Comparison of ENCODE assay signal across 9 cellular contexts in genomic region chr13:114049026-114049425, GRCh38.
DNase-seq lines count a peak whose midpoint lies in the region; ATAC-seq and TF ChIP-seq lines count a peak whose summit lies in the region.
"Had no signal": no experiment of that assay in that cellular context is flagged by ENCODE, and none has a peak within 500 bp of the region (broad histone marks: within the 10 kb centered on the region; RNA-seq: fewer than 3 reads in every experiment).

No MANE protein-coding gene starts in this region.

- H3K18ac ChIP-seq in mesendoderm (ENCODE audit: low read length) = no peak overlapping the region

- peak; percentile 38 for ATAC-seq in activated naive CD8-positive, alpha-beta T cell treated with anti-CD3 and anti-CD28 coated beads, Interleukin-2, amount 10 ng/mL, durations not matched to agents 7 days and 5 days (ENCODE audit: low read depth)
- no peak for ATAC-seq in foreskin keratinocyte

- H3K4me3 Mint-ChIP-seq in activated naive CD8-positive, alpha-beta T cell treated with anti-CD3 and anti-CD28 coated beads, Interleukin-2, amount 10 ng/mL, durations not matched to agents 7 days and 5 days = peak overlapping the region; percentile 56

- no peak overlapping the region for H3K56ac ChIP-seq in mesendoderm (ENCODE audit: low read length)

- peaks cover 58% of the 10 kb centered on the region for H3K4me1 ChIP-seq in OCI-LY1 (ENCODE audit: insufficient read depth, low read length, severe bottlenecking)
- H3K4me1 ChIP-seq in breast epithelium = no peaks in the 10 kb centered on the region
- no peaks in the 10 kb centered on the region for H3K4me1 ChIP-seq in mesendoderm (ENCODE audit: control insufficient read depth, low read depth, low read length)
- no peaks in the 10 kb centered on the region for H3K4me1 ChIP-seq in foreskin keratinocyte
- H3K4me1 ChIP-seq: parathyroid adenoma had no signal

- no peak overlapping the region for H2BK5ac ChIP-seq in mesendoderm (ENCODE audit: low read length)

- no peak overlapping the region for H4K8ac ChIP-seq in mesendoderm (ENCODE audit: low read depth, low read length)

- no peaks in the 10 kb centered on the region for H4K20me1 ChIP-seq in OCI-LY1 (ENCODE audit: insufficient read depth, low read length)

- no peaks in the 10 kb centered on the region for H3K9me3 ChIP-seq in OCI-LY1 (ENCODE audit: low read length)
- no peaks in the 10 kb centered on the region for H3K9me3 ChIP-seq in breast epithelium

- H3K9me2 ChIP-seq in OCI-LY1 (ENCODE audit: low read depth, low read length) = no peaks in the 10 kb centered on the region

- H3K23ac ChIP-seq in mesendoderm (ENCODE audit: low read length) = no peak overlapping the region

- POLR2A ChIA-PET in activated naive CD8-positive, alpha-beta T cell treated with anti-CD3 and anti-CD28 coated beads, Interleukin-2, amount 10 ng/mL, durations not matched to agents 7 days and 5 days (lab: Charles Lee) = no interaction called here

- no CpG with 5 or more reads among the region's 15 CpGs for WGBS in mesendoderm (ENCODE audit: extremely low coverage, insufficient coverage, low lambda C conversion rate)

- H3K9ac ChIP-seq in OCI-LY1 (ENCODE audit: low read length) (no peak overlapping the region), mesendoderm (ENCODE audit: low read length) (no peak overlapping the region)
- H3K9ac ChIP-seq: parathyroid adenoma had no signal

- H3K4me3 ChIP-seq in OCI-LY1 (ENCODE audit: low read depth, low read length, poor library complexity, severe bottlenecking) (no peak overlapping the region), breast epithelium (no peak overlapping the region), mesendoderm (ENCODE audit: low read length) (no peak overlapping the region)

- peak overlapping the region; percentile 3; the same call in 1 of the 2 replicates for H3K4me2 ChIP-seq in OCI-LY1 (ENCODE audit: low read length)
- no peak overlapping the region for H3K4me2 ChIP-seq in mesendoderm (ENCODE audit: low read length)

- H3K4ac ChIP-seq in mesendoderm (ENCODE audit: low read depth, low read length) = no peak overlapping the region

- peaks cover 6% of the 10 kb centered on the region; the same call in 1 of the 2 replicates for H3F3A ChIP-seq in OCI-LY1 (ENCODE audit: insufficient read depth, low read length)

- no peak overlapping the region for H2BK15ac ChIP-seq in mesendoderm (replicated peaks; ENCODE audit: low read depth)

- H2AK5ac ChIP-seq in mesendoderm (ENCODE audit: low read length) = no peak overlapping the region

- H3K27ac ChIP-seq in OCI-LY1 (ENCODE audit: low read depth, low read length, poor library complexity, severe bottlenecking) = no peak overlapping the region
- peak overlapping the region in 1 of 2 donors; percentile 32 for H3K27ac ChIP-seq in breast epithelium
- no peak overlapping the region for H3K27ac ChIP-seq in mesendoderm (ENCODE audit: low read depth, low read length)
- H3K27ac ChIP-seq in foreskin keratinocyte = no peak overlapping the region
- H3K27ac ChIP-seq: parathyroid adenoma had no signal

- H3K9me3 Mint-ChIP-seq in activated naive CD8-positive, alpha-beta T cell treated with anti-CD3 and anti-CD28 coated beads, Interleukin-2, amount 10 ng/mL, durations not matched to agents 7 days and 5 days = no peaks in the 10 kb centered on the region

- H3K27me3 Mint-ChIP-seq in activated naive CD8-positive, alpha-beta T cell treated with anti-CD3 and anti-CD28 coated beads, Interleukin-2, amount 10 ng/mL, durations not matched to agents 7 days and 5 days = no peaks in the 10 kb centered on the region

- H3K27me3 ChIP-seq in OCI-LY1 (ENCODE audit: insufficient read depth, low read length) = peaks cover 4% of the 10 kb centered on the region; the same call in 1 of the 2 replicates
- no peaks in the 10 kb centered on the region for H3K27me3 ChIP-seq in breast epithelium
- H3K27me3 ChIP-seq in mesendoderm (ENCODE audit: insufficient read depth, low read length, poor library complexity) = no peaks in the 10 kb centered on the region
- no peaks in the 10 kb centered on the region for H3K27me3 ChIP-seq in foreskin keratinocyte

- H3K36me3 Mint-ChIP-seq in activated naive CD8-positive, alpha-beta T cell treated with anti-CD3 and anti-CD28 coated beads, Interleukin-2, amount 10 ng/mL, durations not matched to agents 7 days and 5 days = peaks cover 9% of the 10 kb centered on the region

- H3K36me3 ChIP-seq in OCI-LY1 (ENCODE audit: insufficient read depth, low read length) (no peaks in the 10 kb centered on the region), breast epithelium (no peaks in the 10 kb centered on the region), mesendoderm (ENCODE audit: control insufficient read depth, insufficient read depth, low read length) (no peaks in the 10 kb centered on the region)

- no peaks in the 10 kb centered on the region for H3K79me1 ChIP-seq in mesendoderm (ENCODE audit: low read length)

- intact Hi-C loops in breast epithelium (cut with DNase I; ENCODE audit: low total_unique reads) = no loop called here

- no peaks in the 10 kb centered on the region for H3K79me2 ChIP-seq in OCI-LY1 (ENCODE audit: insufficient read depth, low read length)
- H3K79me2 ChIP-seq in mesendoderm (ENCODE audit: control insufficient read depth, insufficient read depth, low read length) = no peaks in the 10 kb centered on the region
- H3K79me2 ChIP-seq: parathyroid adenoma had no signal

- H2BK120ac ChIP-seq in mesendoderm (ENCODE audit: low read depth, low read length) = no peak overlapping the region

- H2AFZ ChIP-seq in OCI-LY1 (ENCODE audit: low read length) = no peak overlapping the region
- H2AFZ ChIP-seq: parathyroid adenoma had no signal

- DNase-seq in GM20000 (ENCODE audit: low spot score) (peak; percentile 73), breast epithelium (ENCODE audit: low spot score in 2 of 2) (no peak), mesendoderm (no peak), ecto neural progenitor cell (ENCODE audit: low spot score) (no peak), foreskin keratinocyte (no peak)
- no peak for DNase-seq in activated naive CD8-positive, alpha-beta T cell treated with anti-CD3 and anti-CD28 coated beads, Interleukin-2, amount 10 ng/mL, durations not matched to agents 7 days and 5 days
- peak; percentile 29 to 63 for DNase-seq in stimulated activated CD8-positive, alpha-beta memory T cell treated with anti-CD3 and anti-CD28 coated beads, Interleukin-7, amount 100 ng/mL, for 4 hours (ENCODE audit: low read depth in 2 of 2)

- TF ChIP-seq CTCF in GM20000 (IDR thresholded peaks at IDR 0.05; ENCODE audit: extremely low read depth, missing control alignments) (no peak), OCI-LY1 (IDR thresholded peaks at IDR 0.05; ENCODE audit: low read length) (no peak), breast epithelium (IDR thresholded peaks at IDR 0.05) (no peak), foreskin keratinocyte (conservative IDR thresholded peaks at IDR 0.05) (no peak)

- H4K5ac ChIP-seq in mesendoderm (ENCODE audit: low read length) = no peak overlapping the region

- peak overlapping the region; percentile 61 for H3K27ac Mint-ChIP-seq in activated naive CD8-positive, alpha-beta T cell treated with anti-CD3 and anti-CD28 coated beads, Interleukin-2, amount 10 ng/mL, durations not matched to agents 7 days and 5 days

- no peak for TF ChIP-seq POLR2A in breast epithelium (IDR thresholded peaks at IDR 0.05)

- peaks cover 18% of the 10 kb centered on the region for H3K4me1 Mint-ChIP-seq in activated naive CD8-positive, alpha-beta T cell treated with anti-CD3 and anti-CD28 coated beads, Interleukin-2, amount 10 ng/mL, durations not matched to agents 7 days and 5 days

Comparison
In these comparisons a context has a peak if more than half of its experiments do, and no peak if none do; other contexts are left out.
1. DNase-seq: peak in GM20000 (single experiment) and stimulated activated CD8-positive, alpha-beta memory T cell treated with anti-CD3 and anti-CD28 coated beads, Interleukin-7, amount 100 ng/mL, for 4 hours (2 of 2); none in activated naive CD8-positive, alpha-beta T cell treated with anti-CD3 and anti-CD28 coated beads, Interleukin-2, amount 10 ng/mL, durations not matched to agents 7 days and 5 days (single experiment), breast epithelium (0 of 2), mesendoderm (single experiment), ecto neural progenitor cell (single experiment) and foreskin keratinocyte (0 of 2).